In the genomic region with DNA sequence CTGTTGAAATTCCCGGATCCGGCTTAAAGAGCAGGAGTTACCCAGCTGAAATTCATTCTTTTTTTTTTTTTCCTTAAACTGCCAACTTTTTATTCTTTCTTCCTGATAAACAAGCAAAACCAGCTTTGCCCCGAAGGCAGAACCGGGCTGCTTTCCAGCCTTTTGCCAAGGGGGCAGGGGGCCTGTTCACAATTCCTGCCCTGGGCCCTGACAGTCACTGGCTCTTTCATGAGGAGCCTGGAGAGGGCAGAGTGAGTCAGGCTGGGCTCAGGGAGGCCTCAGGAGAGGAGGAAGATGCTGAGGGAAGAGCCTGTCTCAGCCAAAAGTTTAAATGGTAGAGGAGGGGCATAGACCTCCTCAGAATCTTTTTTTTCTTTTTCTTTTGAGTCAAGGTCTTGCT, we compare ENCODE assay signal across 9 cellular contexts. TPM values are rescaled to one million over a fixed set of nuclear protein-coding genes. Genes with fewer than 3 reads are reported as not detected.
A peak's percentile ranks its signal among the peaks of the same experiment; 100 is the strongest.
DNase-seq lines count a peak whose midpoint lies in the region; ATAC-seq and TF ChIP-seq lines count a peak whose summit lies in the region.
"Had no signal": no experiment of that assay in that cellular context is flagged by ENCODE, and none has a peak within 500 bp of the region (broad histone marks: within the 10 kb centered on the region; RNA-seq: fewer than 3 reads in every experiment).

No MANE protein-coding gene starts in this region.

- H3K4ac ChIP-seq in H9 (ENCODE audit: low read depth, low read length) (no peak overlapping the region), mesendoderm (ENCODE audit: low read depth, low read length) (no peak overlapping the region)

- in situ Hi-C loops in brain microvascular endothelial cell (cut with HindIII; ENCODE audit: low pct_ligation_motif_present, low sequenced_read_pairs) = no loop called here

- no peaks in the 10 kb centered on the region for H3K9me3 ChIP-seq in H9 (ENCODE audit: control insufficient read depth, low read depth, low read length)

- no peak overlapping the region for H3K27ac Mint-ChIP-seq in H9

- DNase-seq in AG09309 (ENCODE audit: low read depth) (no peak), H9 (peak; percentile 49), brain microvascular endothelial cell (no peak), mesendoderm (peak; percentile 69), D341Med (ENCODE audit: low spot score) (no peak)
- DNase-seq: stimulated activated CD8-positive, alpha-beta memory T cell treated with anti-CD3 and anti-CD28 coated beads, Interleukin-4, amount 100 ng/mL, for 48 hours had no signal

- H3K4me1 ChIP-seq in H9 (ENCODE audit: insufficient read depth, low read length) = no peaks in the 10 kb centered on the region
- peaks cover 5% of the 10 kb centered on the region for H3K4me1 ChIP-seq in mesendoderm (ENCODE audit: control insufficient read depth, low read depth, low read length)

- no peak overlapping the region for H2AK5ac ChIP-seq in H9 (ENCODE audit: insufficient read length, low read length)
- no peak overlapping the region for H2AK5ac ChIP-seq in mesendoderm (ENCODE audit: low read length)

- H2BK15ac ChIP-seq in H9 (ENCODE audit: low read depth, low read length) (no peak overlapping the region), mesendoderm (replicated peaks; ENCODE audit: low read depth) (no peak overlapping the region)

- H3K14ac ChIP-seq in H9 (ENCODE audit: insufficient read depth, low read length) = no peak overlapping the region

- H2AFZ ChIP-seq in H9 (ENCODE audit: low read length) = no peak overlapping the region

- no peak overlapping the region for H2BK20ac ChIP-seq in H9 (ENCODE audit: low read depth, low read length, poor library complexity, severe bottlenecking)

- peaks cover 7 to 14% (median 12%) of the 10 kb centered on the region in 3 experiments; a peak in 6 of 7 replicates for H3K36me3 Mint-ChIP-seq in H9 (ENCODE audit: insufficient read depth in 1 of 3, low read depth in 3 of 3)

- H4K20me1 ChIP-seq in H9 (ENCODE audit: control insufficient read depth, insufficient read depth, insufficient read length) = no peaks in the 10 kb centered on the region

- no peak overlapping the region for H3K4me3 Mint-ChIP-seq in H9

- peaks cover 20% of the 10 kb centered on the region for H3K27me3 ChIP-seq in H9 (ENCODE audit: insufficient read depth, low read length)
- H3K27me3 ChIP-seq in brain microvascular endothelial cell (replicated peaks) = no peaks in the 10 kb centered on the region
- H3K27me3 ChIP-seq in mesendoderm (ENCODE audit: insufficient read depth, low read length, poor library complexity) = peaks cover 3% of the 10 kb centered on the region

- no peak overlapping the region for H2BK12ac ChIP-seq in H9 (ENCODE audit: insufficient read length, low read depth, low read length)

- H3K56ac ChIP-seq in H9 (ENCODE audit: insufficient read length, low read depth, low read length) (no peak overlapping the region), mesendoderm (ENCODE audit: low read length) (no peak overlapping the region)

- peaks cover 67% of the 10 kb centered on the region for H3K27me3 Mint-ChIP-seq in H9 (ENCODE audit: low read depth)

- H3K79me1 ChIP-seq in H9 (ENCODE audit: insufficient read depth, low read depth, low read length, poor library complexity, severe bottlenecking) = no peaks in the 10 kb centered on the region
- H3K79me1 ChIP-seq in mesendoderm (ENCODE audit: low read length) = peaks cover 7% of the 10 kb centered on the region

- peaks cover 11 to 12% of the 10 kb centered on the region in 2 experiments for H3K9me3 Mint-ChIP-seq in H9

- ATAC-seq in HG02571 (IDR thresholded peaks at IDR 0.05; ENCODE audit: unreplicated experiment) (no peak), GM21447 (IDR thresholded peaks at IDR 0.05; ENCODE audit: unreplicated experiment) (no peak), GM21515 (IDR thresholded peaks at IDR 0.05; ENCODE audit: unreplicated experiment) (no peak)

- H3K18ac ChIP-seq in H9 (ENCODE audit: insufficient read length, low read depth, low read length) (no peak overlapping the region), mesendoderm (ENCODE audit: low read length) (no peak overlapping the region)

- H3K36me3 ChIP-seq in brain microvascular endothelial cell (replicated peaks) (no peaks in the 10 kb centered on the region), mesendoderm (ENCODE audit: control insufficient read depth, insufficient read depth, low read length) (no peaks in the 10 kb centered on the region)

- no CpG with 5 or more reads among the region's 4 CpGs for WGBS in H9 (ENCODE audit: extremely low coverage, insufficient read length, low lambda C conversion rate)
- WGBS in mesendoderm (ENCODE audit: extremely low coverage, insufficient coverage, low lambda C conversion rate) = no CpG with 5 or more reads among the region's 4 CpGs

- H3K23me2 ChIP-seq in H9 (ENCODE audit: insufficient read length, low read depth, low read length, poor library complexity, severe bottlenecking) = peaks cover 8% of the 10 kb centered on the region

- H3K4me2 ChIP-seq in H9 (ENCODE audit: insufficient read depth, insufficient read length, low read length) (no peak overlapping the region), mesendoderm (ENCODE audit: low read length) (no peak overlapping the region)

- H3K4me1 Mint-ChIP-seq in H9 = peaks cover 10 to 18% of the 10 kb centered on the region in 2 experiments

- TF ChIP-seq CTCF in AG09309 (IDR thresholded peaks at IDR 0.05; ENCODE audit: control insufficient read depth, insufficient read depth, low read depth, low read length, missing control alignments) (peak; percentile 66), H9 (conservative IDR thresholded peaks at IDR 0.05) (peak; percentile 50), brain microvascular endothelial cell (IDR thresholded peaks at IDR 0.05; ENCODE audit: low read depth, low read length, missing control alignments) (peak; percentile 66)

- H2BK120ac ChIP-seq in H9 (ENCODE audit: low read depth, low read length, poor library complexity, severe bottlenecking) = no peak overlapping the region
- H2BK120ac ChIP-seq in mesendoderm (ENCODE audit: low read depth, low read length) = no peak overlapping the region

- H4K5ac ChIP-seq in H9 (ENCODE audit: insufficient read length, low read depth, low read length) (no peak overlapping the region), mesendoderm (ENCODE audit: low read length) (no peak overlapping the region)

- H3K27ac ChIP-seq in H9 (ENCODE audit: insufficient read length, low read depth, low read length) (no peak overlapping the region), brain microvascular endothelial cell (no peak overlapping the region), mesendoderm (ENCODE audit: low read depth, low read length) (no peak overlapping the region)

- H3K9ac ChIP-seq in H9 (ENCODE audit: extremely low read depth, insufficient read length, low read length) (no peak overlapping the region), mesendoderm (ENCODE audit: low read length) (no peak overlapping the region)

- H2BK5ac ChIP-seq in H9 (ENCODE audit: insufficient read length, low read length) (no peak overlapping the region), mesendoderm (ENCODE audit: low read length) (no peak overlapping the region)

- H3T11ph ChIP-seq in H9 (ENCODE audit: low read length) = no peak overlapping the region

- H3K4me3 ChIP-seq in AG09309 (ENCODE audit: control insufficient read depth, low read depth, low read length) = no peak overlapping the region
- H3K4me3 ChIP-seq in brain microvascular endothelial cell (ENCODE audit: low read depth, low read length) = no peak overlapping the region
- no peak overlapping the region for H3K4me3 ChIP-seq in mesendoderm (ENCODE audit: low read length)

- H3K23ac ChIP-seq in H9 (ENCODE audit: insufficient read length, low read depth, low read length) = no peak overlapping the region
- H3K23ac ChIP-seq in mesendoderm (ENCODE audit: low read length) = no peak overlapping the region

- no peak overlapping the region for H4K91ac ChIP-seq in H9 (ENCODE audit: insufficient read length, low read depth, low read length)

- H3K79me2 ChIP-seq in H9 (ENCODE audit: insufficient read depth, low read length) (no peaks in the 10 kb centered on the region), mesendoderm (ENCODE audit: control insufficient read depth, insufficient read depth, low read length) (peaks cover 3% of the 10 kb centered on the region)

- no peak overlapping the region for H4K8ac ChIP-seq in H9 (replicated peaks; ENCODE audit: insufficient read length, low read depth, low read length)
- no peak overlapping the region for H4K8ac ChIP-seq in mesendoderm (ENCODE audit: low read depth, low read length)

RNA-seq across cellular contexts. Expression of gene GLIPR2, which starts 4.8 kb away (rescaled TPM):
- 9.7 and 10.0 TPM in 2 replicates for total RNA-seq in H9 (2021)
- 9.8 TPM for polyA plus RNA-seq in mesendoderm (2013, experiment 1 of 2)
- 10.0 TPM for polyA plus RNA-seq in mesendoderm (2013, experiment 2 of 2)

RNA-seq across cellular contexts. Expression of gene CCIN, which starts 27.9 kb away (rescaled TPM):
- 0.11 TPM in 1 of 2 replicates, not detected in the other for total RNA-seq in H9 (2021)
- 0.44 TPM for polyA plus RNA-seq in mesendoderm (2013, experiment 1 of 2)
- 0.56 TPM for polyA plus RNA-seq in mesendoderm (2013, experiment 2 of 2)

RNA-seq across cellular contexts. Expression of gene CLTA, which starts 49.4 kb away (rescaled TPM):
- total RNA-seq in H9 (2021) = 195 and 212 TPM in 2 replicates
- polyA plus RNA-seq in mesendoderm (2013, experiment 1 of 2) = 250 TPM
- 248 TPM for polyA plus RNA-seq in mesendoderm (2013, experiment 2 of 2)

Comparison
In these comparisons a context has a peak if more than half of its experiments do, and no peak if none do; other contexts are left out.
1. DNase-seq: peak in H9 (single experiment) and mesendoderm (single experiment); none in AG09309 (single experiment), brain microvascular endothelial cell (single experiment) and D341Med (single experiment).
2. Peak in every context shown above with its lines, with median percentiles within 50 percentile points of each other: CTCF ChIP-seq.